ENCODE assay signal across 14 cellular contexts in the genomic region with DNA sequence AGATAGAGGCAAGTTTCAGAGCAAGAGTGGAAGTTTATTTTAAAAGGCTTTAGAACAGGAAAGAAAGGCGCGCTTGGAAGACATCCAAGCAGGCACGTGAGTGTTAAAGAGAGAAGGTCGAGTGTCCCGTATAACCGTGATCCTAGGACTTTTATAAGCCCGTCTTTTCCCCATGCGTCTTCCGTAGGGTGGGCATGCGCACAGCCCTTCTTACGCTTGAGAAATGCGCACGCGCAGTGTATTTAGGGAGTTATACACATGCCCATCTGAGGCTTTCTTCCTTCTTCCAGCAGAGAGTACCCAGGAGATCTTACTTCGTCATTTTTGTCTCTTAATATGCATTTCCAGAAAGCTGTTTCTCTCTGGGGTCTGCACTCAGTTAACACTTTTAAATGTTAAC. TPM values are rescaled to one million over a fixed set of nuclear protein-coding genes. Genes with fewer than 3 reads are reported as not detected.
A peak's percentile ranks its signal among the peaks of the same experiment; 100 is the strongest.
DNase-seq lines count a peak whose midpoint lies in the region; ATAC-seq and TF ChIP-seq lines count a peak whose summit lies in the region.
"Had no signal": no experiment of that assay in that cellular context is flagged by ENCODE, and none has a peak within 500 bp of the region (broad histone marks: within the 10 kb centered on the region; RNA-seq: fewer than 3 reads in every experiment).

No MANE protein-coding gene starts in this region.

- no peaks in the 10 kb centered on the region; the same call in 1 of the 2 replicates for H4K20me1 ChIP-seq in GM23338 (replicated peaks; ENCODE audit: insufficient read depth)

- H3K4me1 Mint-ChIP-seq in GM23338: no peaks in the 10 kb centered on the region
- H3K4me1 Mint-ChIP-seq: activated B cell treated with CpG ODN at 0.5 μM for 24 hours had no signal

- H2AFZ ChIP-seq in GM23338: no peak overlapping the region

- H3K4me3 ChIP-seq in GM23338: no peak overlapping the region
- H3K4me3 ChIP-seq in body of pancreas: no peak overlapping the region

- H3K27me3 Mint-ChIP-seq in GM23338 (ENCODE audit: insufficient read depth, low read depth, poor library complexity): no peaks in the 10 kb centered on the region

- H3K36me3 ChIP-seq in GM23338 (ENCODE audit: insufficient read depth) (no peaks in the 10 kb centered on the region), body of pancreas (replicated peaks in 1 of 2; ENCODE audit: insufficient read depth in 1 of 2, low read depth in 2 of 2) (no peaks in the 10 kb centered on the region)

- H3K27me3 ChIP-seq in GM23338 (ENCODE audit: insufficient read depth): no peaks in the 10 kb centered on the region
- no peaks in the 10 kb centered on the region for H3K27me3 ChIP-seq in body of pancreas
- H3K27me3 ChIP-seq in layer of hippocampus (ENCODE audit: control insufficient read depth, insufficient read depth, low read length): no peaks in the 10 kb centered on the region

- H3F3A ChIP-seq in GM23338 (replicated peaks; ENCODE audit: low read depth): no peaks in the 10 kb centered on the region

- intact Hi-C loops in body of pancreas (cut with DNase I) (no loop called here), sciatic nerve (cut with DNase I) (no loop called here)

- no peaks in the 10 kb centered on the region for H3K9me2 ChIP-seq in GM23338 (ENCODE audit: insufficient read depth)

- H3K27ac Mint-ChIP-seq in GM23338: no peak overlapping the region
- H3K27ac Mint-ChIP-seq: activated B cell treated with CpG ODN at 0.5 μM for 24 hours; CD8-positive, alpha-beta T cell had no signal

- H3K79me2 ChIP-seq in GM23338 (replicated peaks; ENCODE audit: insufficient read depth): peaks cover 53% of the 10 kb centered on the region

- TF ChIP-seq POLR2A in body of pancreas (IDR thresholded peaks at IDR 0.05): no peak

- TF ChIP-seq CTCF in GM23338 (conservative IDR thresholded peaks at IDR 0.05; ENCODE audit: low read depth in 2 of 2) (no peak), body of pancreas (IDR thresholded peaks at IDR 0.05) (no peak)

- no peak overlapping the region for H3K4me2 ChIP-seq in GM23338

- H3K9me3 ChIP-seq in body of pancreas: no peaks in the 10 kb centered on the region

- H3K9me3 Mint-ChIP-seq in GM23338: no peaks in the 10 kb centered on the region
- H3K9me3 Mint-ChIP-seq: activated B cell treated with CpG ODN at 0.5 μM for 24 hours; CD8-positive, alpha-beta T cell had no signal

- no peaks in the 10 kb centered on the region for H3K36me3 Mint-ChIP-seq in GM23338 (ENCODE audit: low read depth)
- H3K36me3 Mint-ChIP-seq: CD8-positive, alpha-beta T cell had no signal

- 71 to 72% methylated on average over 15 of the region's 15 CpGs for WGBS in body of pancreas, 2 donors

- no peak overlapping the region for H3K4me3 Mint-ChIP-seq in GM23338
- H3K4me3 Mint-ChIP-seq: activated B cell treated with CpG ODN at 0.5 μM for 24 hours; CD8-positive, alpha-beta T cell had no signal

- DNase-seq in GM23338 (ENCODE audit: low spot score) (no peak), body of pancreas (peak in 3 of 4 donors; percentile 7 to 42 (median 34)), sciatic nerve (ENCODE audit: low spot score) (peak; percentile 60), iPS-NIHi7 (ENCODE audit: extremely low spot score) (no peak), H4 (ENCODE audit: low spot score) (no peak)
- no peak for DNase-seq in stimulated activated naive CD4-positive, alpha-beta T cell (lab: John Stamatoyannopoulos, UW)
- DNase-seq: activated B cell treated with CpG ODN at 0.5 μM for 24 hours; activated effector memory CD4-positive, alpha-beta T cell treated with Interleukin-2 at 50 U/mL for 16 hours; NCI-H1417; NCI-H526 treated with DMSO at 0.1 percent for 48 hours; SHP77 had no signal

- H3K27ac ChIP-seq in GM23338 (ENCODE audit: low read depth) (peak overlapping the region; percentile 75; the same call in 1 of the 2 replicates), body of pancreas (no peak overlapping the region), layer of hippocampus (ENCODE audit: low read depth, low read length) (peak overlapping the region; percentile 63)

- H3K4me1 ChIP-seq in GM23338 (ENCODE audit: insufficient read depth) (no peaks in the 10 kb centered on the region), body of pancreas (no peaks in the 10 kb centered on the region)

- no peak for ATAC-seq in GM23338
- ATAC-seq in body of pancreas: no peak
- ATAC-seq in sciatic nerve: peak; percentile 58
- ATAC-seq in GM21619 (IDR thresholded peaks at IDR 0.05; ENCODE audit: unreplicated experiment): no peak
- ATAC-seq: CD8-positive, alpha-beta T cell had no signal

TF ChIP-seq in GM23338, 12 proteins besides CTCF, POLR2A, EP300 and RAD21 (continues in another document):
- no peak for TF ChIP-seq EZH2 (IDR thresholded peaks at IDR 0.05; ENCODE audit: low read depth, unreplicated experiment)
- TF ChIP-seq, protein P1, sequence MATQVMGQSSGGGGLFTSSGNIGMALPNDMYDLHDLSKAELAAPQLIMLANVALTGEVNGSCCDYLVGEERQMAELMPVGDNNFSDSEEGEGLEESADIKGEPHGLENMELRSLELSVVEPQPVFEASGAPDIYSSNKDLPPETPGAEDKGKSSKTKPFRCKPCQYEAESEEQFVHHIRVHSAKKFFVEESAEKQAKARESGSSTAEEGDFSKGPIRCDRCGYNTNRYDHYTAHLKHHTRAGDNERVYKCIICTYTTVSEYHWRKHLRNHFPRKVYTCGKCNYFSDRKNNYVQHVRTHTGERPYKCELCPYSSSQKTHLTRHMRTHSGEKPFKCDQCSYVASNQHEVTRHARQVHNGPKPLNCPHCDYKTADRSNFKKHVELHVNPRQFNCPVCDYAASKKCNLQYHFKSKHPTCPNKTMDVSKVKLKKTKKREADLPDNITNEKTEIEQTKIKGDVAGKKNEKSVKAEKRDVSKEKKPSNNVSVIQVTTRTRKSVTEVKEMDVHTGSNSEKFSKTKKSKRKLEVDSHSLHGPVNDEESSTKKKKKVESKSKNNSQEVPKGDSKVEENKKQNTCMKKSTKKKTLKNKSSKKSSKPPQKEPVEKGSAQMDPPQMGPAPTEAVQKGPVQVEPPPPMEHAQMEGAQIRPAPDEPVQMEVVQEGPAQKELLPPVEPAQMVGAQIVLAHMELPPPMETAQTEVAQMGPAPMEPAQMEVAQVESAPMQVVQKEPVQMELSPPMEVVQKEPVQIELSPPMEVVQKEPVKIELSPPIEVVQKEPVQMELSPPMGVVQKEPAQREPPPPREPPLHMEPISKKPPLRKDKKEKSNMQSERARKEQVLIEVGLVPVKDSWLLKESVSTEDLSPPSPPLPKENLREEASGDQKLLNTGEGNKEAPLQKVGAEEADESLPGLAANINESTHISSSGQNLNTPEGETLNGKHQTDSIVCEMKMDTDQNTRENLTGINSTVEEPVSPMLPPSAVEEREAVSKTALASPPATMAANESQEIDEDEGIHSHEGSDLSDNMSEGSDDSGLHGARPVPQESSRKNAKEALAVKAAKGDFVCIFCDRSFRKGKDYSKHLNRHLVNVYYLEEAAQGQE (IDR thresholded peaks at IDR 0.05; ENCODE audit: unreplicated experiment): no peak
- TF ChIP-seq JUNB (IDR thresholded peaks at IDR 0.05; ENCODE audit: unreplicated experiment): no peak
- no peak for TF ChIP-seq ZNF331 (CRISPR knock-in tag; IDR thresholded peaks at IDR 0.05; ENCODE audit: low read depth)
- TF ChIP-seq NANOG (IDR thresholded peaks at IDR 0.05; ENCODE audit: borderline replicate concordance): no peak
- TF ChIP-seq STAT1 (IDR thresholded peaks at IDR 0.05; ENCODE audit: unreplicated experiment): no peak
- no peak for TF ChIP-seq EZH2phosphoT487 (IDR thresholded peaks at IDR 0.05; ENCODE audit: unreplicated experiment)
- TF ChIP-seq POLR2AphosphoS5 (IDR thresholded peaks at IDR 0.05; ENCODE audit: low read depth): no peak

RNA-seq across cellular contexts. Expression of a gene that starts 52.4 kb away (rescaled TPM):
- 132 and 133 TPM in 2 replicates for total RNA-seq in GM23338 (2014; rRNA removed; shearing (Covaris generic))
- polyA plus RNA-seq in GM23338 (2016; fragmentation: Nextera tagmentation; extraction: Ambion mirVana): 762 and 842 TPM in 2 replicates
- 10 to 100 TPM; 57.0 to 72.6 TPM for total RNA-seq in body of pancreas
- total RNA-seq in sciatic nerve: 534 TPM
- total RNA-seq in H4 (2014; rRNA removed; shearing (Covaris generic)): 152 and 195 TPM in 2 replicates
- total RNA-seq: CD8-positive, alpha-beta T cell had no signal

Comparison
In these comparisons a context has a peak if more than half of its experiments do, and no peak if none do; other contexts are left out.
1. DNase-seq: peak in body of pancreas (3 of 4) and sciatic nerve (single experiment); none in GM23338 (single experiment), iPS-NIHi7 (single experiment), H4 (single experiment) and stimulated activated naive CD4-positive, alpha-beta T cell (0 of 6).
2. H3K27ac ChIP-seq: peak in GM23338 (single experiment) and layer of hippocampus (single experiment); none in body of pancreas (0 of 4).